17 cellular contexts compared by ENCODE assay signal in genomic region chr17:60802377-60802776, GRCh38.
DNase-seq lines count a peak whose midpoint lies in the region; ATAC-seq and TF ChIP-seq lines count a peak whose summit lies in the region.
"Had no signal": no experiment of that assay in that cellular context is flagged by ENCODE, and none has a peak within 500 bp of the region (broad histone marks: within the 10 kb centered on the region; RNA-seq: fewer than 3 reads in every experiment).

No MANE protein-coding gene starts in this region.

- no peak for ATAC-seq in activated T-cell treated with anti-CD3 and anti-CD28 coated beads, Interleukin-2, amount 50 U/mL, for 72 hours (replicated peaks in 1 of 2)
- ATAC-seq in SK-N-SH treated with all-trans-retinoic acid at 6 μM for 48 hours (peak; percentile 71), GM21737 (IDR thresholded peaks at IDR 0.05; ENCODE audit: unreplicated experiment) (no peak)

- H3K4me3 Mint-ChIP-seq in activated T-cell treated with anti-CD3 and anti-CD28 coated beads, Interleukin-2, amount 50 U/mL, for 72 hours, result no peak overlapping the region
- H3K4me3 Mint-ChIP-seq: CD14-positive monocyte; CD4-positive, alpha-beta T cell; CD8-positive, alpha-beta memory T cell had no signal

- no peak for DNase-seq in activated T-cell treated with anti-CD3 and anti-CD28 coated beads, Interleukin-2, amount 50 U/mL, for 72 hours
- no peak for DNase-seq in activated T-cell treated with anti-CD3 and anti-CD28 coated beads, Interleukin-2, amount 50 U/mL, for 1 hour
- DNase-seq in fibroblast of gingiva (ENCODE audit: low read depth), result peak; percentile 9
- no peak for DNase-seq in DMS53 treated with DMSO at 0.1 percent for 48 hours (lab: John Stamatoyannopoulos, UW; ENCODE audit: unreplicated experiment)
- no peak for DNase-seq in anterior cingulate cortex (lab: John Stamatoyannopoulos, UW)
- DNase-seq: AML-193; BE2C; CD4-positive, alpha-beta T cell; CD8-positive, alpha-beta memory T cell; DMS 273 treated with DMSO at 0.1 percent for 48 hours; DND-41; GM23248; H7; HCEC 1CT had no signal

- H3K27ac Mint-ChIP-seq in activated T-cell treated with anti-CD3 and anti-CD28 coated beads, Interleukin-2, amount 50 U/mL, for 72 hours, result peak overlapping the region; percentile 8
- H3K27ac Mint-ChIP-seq: CD14-positive monocyte; CD4-positive, alpha-beta T cell had no signal

- no peaks in the 10 kb centered on the region for H3K27me3 Mint-ChIP-seq in activated T-cell treated with anti-CD3 and anti-CD28 coated beads, Interleukin-2, amount 50 U/mL, for 72 hours (ENCODE audit: low read depth)
- H3K27me3 Mint-ChIP-seq: CD4-positive, alpha-beta T cell; CD8-positive, alpha-beta memory T cell had no signal

- no peaks in the 10 kb centered on the region for H3K9me3 Mint-ChIP-seq in activated T-cell treated with anti-CD3 and anti-CD28 coated beads, Interleukin-2, amount 50 U/mL, for 72 hours
- H3K9me3 Mint-ChIP-seq: CD14-positive monocyte; CD4-positive, alpha-beta T cell; CD8-positive, alpha-beta memory T cell had no signal

- H3K4me1 Mint-ChIP-seq in activated T-cell treated with anti-CD3 and anti-CD28 coated beads, Interleukin-2, amount 50 U/mL, for 72 hours (ENCODE audit: low read depth), result no peaks in the 10 kb centered on the region

- H3K36me3 Mint-ChIP-seq in activated T-cell treated with anti-CD3 and anti-CD28 coated beads, Interleukin-2, amount 50 U/mL, for 72 hours (ENCODE audit: insufficient read depth in 2 of 2), result no peaks in the 10 kb centered on the region

TF ChIP-seq in SK-N-SH treated with all-trans-retinoic acid at 6 μM for 48 hours, 23 proteins besides CTCF, POLR2A, EP300 and RAD21:
- TF ChIP-seq ARNTL (CRISPR knock-in tag; IDR thresholded peaks at IDR 0.05; ENCODE audit: borderline replicate concordance, low read depth) (no peak), POU6F1 (CRISPR knock-in tag; IDR thresholded peaks at IDR 0.05; ENCODE audit: borderline replicate concordance, low read depth) (no peak), TOX (CRISPR knock-in tag; IDR thresholded peaks at IDR 0.05; ENCODE audit: borderline replicate concordance) (peak; percentile 71), TCF4 (CRISPR knock-in tag; IDR thresholded peaks at IDR 0.05; ENCODE audit: borderline replicate concordance) (no peak)
TF ChIP-seq in SK-N-SH treated with all-trans-retinoic acid at 6 μM for 48 hours: peak in this region for 1.
